15 cellular contexts compared by ENCODE assay signal in genomic region chr9:81028504-81028903, GRCh38.
DNase-seq lines count a peak whose midpoint lies in the region; ATAC-seq, FAIRE-seq and TF ChIP-seq lines count a peak whose summit lies in the region.
"Had no signal": no experiment of that assay in that cellular context is flagged by ENCODE, and none has a peak within 500 bp of the region (broad histone marks: within the 10 kb centered on the region; RNA-seq: fewer than 3 reads in every experiment).

No MANE protein-coding gene starts in this region.

- H3K9me3 Mint-ChIP-seq in neural crest cell, result no peaks in the 10 kb centered on the region
- H3K9me3 Mint-ChIP-seq: activated naive CD8-positive, alpha-beta T cell treated with anti-CD3 and anti-CD28 coated beads, Interleukin-2, amount 50 U/mL, for 24 hours had no signal

- peak overlapping the region; percentile 53 for H3K27ac Mint-ChIP-seq in neural crest cell (ENCODE audit: unreplicated experiment)
- H3K27ac Mint-ChIP-seq: activated naive CD8-positive, alpha-beta T cell treated with anti-CD3 and anti-CD28 coated beads, Interleukin-2, amount 50 U/mL, for 24 hours had no signal

- TF ChIP-seq CTCF in PC-9 (conservative IDR thresholded peaks at IDR 0.05) (no peak), endothelial cell of umbilical vein (IDR thresholded peaks at IDR 0.05; ENCODE audit: extremely low read depth in 1 of 2, insufficient read depth in 1 of 2, low read depth in 1 of 2, low read length in 2 of 2) (no peak), neural crest cell (conservative IDR thresholded peaks at IDR 0.05) (no peak)

- H3K4me1 ChIP-seq in PC-9 (replicated peaks; ENCODE audit: insufficient read depth), result peaks cover 5% of the 10 kb centered on the region; the same call in 1 of the 2 replicates
- H3K4me1 ChIP-seq in endothelial cell of umbilical vein (ENCODE audit: control insufficient read depth, extremely low read depth, insufficient read depth, low read length), result peaks cover 6% of the 10 kb centered on the region

- ATAC-seq in HG02840 (IDR thresholded peaks at IDR 0.05; ENCODE audit: low FRiP score, unreplicated experiment), result no peak
- ATAC-seq: activated naive CD8-positive, alpha-beta T cell treated with anti-CD3 and anti-CD28 coated beads, Interleukin-2, amount 50 U/mL, for 24 hours had no signal

- POLR2A ChIA-PET in PC-9 (lab: Charles Lee; ENCODE audit: unreplicated experiment) (no interaction called here), endothelial cell of umbilical vein (lab: Charles Lee) (no interaction called here)

- H3K4me3 ChIP-seq in PC-9 (no peak overlapping the region), endothelial cell of umbilical vein (replicated peaks in 1 of 3; ENCODE audit: insufficient read depth in 1 of 3, low read depth in 1 of 3, low read length in 3 of 3) (no peak overlapping the region)
- H3K4me3 ChIP-seq: skin epidermis had no signal

- no peak for TF ChIP-seq POLR2A in endothelial cell of umbilical vein (IDR thresholded peaks at IDR 0.05; ENCODE audit: low read depth, low read length)

- H3K27ac ChIP-seq in PC-9, result no peak overlapping the region
- peak overlapping the region; percentile 42 for H3K27ac ChIP-seq in endothelial cell of umbilical vein (ENCODE audit: insufficient read depth, low read depth, low read length)
- H3K27ac ChIP-seq: skin epidermis had no signal

- peaks cover 7% of the 10 kb centered on the region; the same call in 1 of the 2 replicates for H3F3A ChIP-seq in PC-9 (ENCODE audit: insufficient read depth, low read depth)

- H4K20me1 ChIP-seq in PC-9 (ENCODE audit: insufficient read depth), result no peaks in the 10 kb centered on the region
- H4K20me1 ChIP-seq in endothelial cell of umbilical vein (replicated peaks; ENCODE audit: control insufficient read depth, extremely low read depth, insufficient read depth, low read length), result no peaks in the 10 kb centered on the region

- intact Hi-C loops in PC-9 (cut with micrococcal nuclease; ENCODE audit: unreplicated experiment) (loop anchor here (2.0 kb wide), 1 partner anchor 360 kb away; no protein-coding TSS in a partner anchor), endothelial cell of umbilical vein (cut with micrococcal nuclease) (loop anchor here (1.0 to 5.0 kb wide), 3 partner anchors 34 to 819 kb away; partner anchors contain the start of gene TLE1)

- peak; percentile 84 for FAIRE-seq in endothelial cell of umbilical vein (lab: Jason Lieb, UNC)

- no peaks in the 10 kb centered on the region for H3K27me3 Mint-ChIP-seq in neural crest cell (ENCODE audit: low read depth)
- H3K27me3 Mint-ChIP-seq: activated naive CD8-positive, alpha-beta T cell treated with anti-CD3 and anti-CD28 coated beads, Interleukin-2, amount 50 U/mL, for 24 hours had no signal

- no peak overlapping the region for H3K9ac ChIP-seq in endothelial cell of umbilical vein (replicated peaks; ENCODE audit: extremely low read depth, insufficient read depth, low read length)

- H3K9me1 ChIP-seq in endothelial cell of umbilical vein (replicated peaks; ENCODE audit: control insufficient read depth, extremely low read depth, insufficient read depth, low read length), result no peaks in the 10 kb centered on the region

- dilution Hi-C loops in endothelial cell of umbilical vein (cut with MboI; ENCODE audit: extremely low pct_ligation_motif_present, low sequenced_read_pairs), result no loop called here

- H3K4me3 Mint-ChIP-seq in neural crest cell, result no peak overlapping the region
- H3K4me3 Mint-ChIP-seq: activated naive CD8-positive, alpha-beta T cell treated with anti-CD3 and anti-CD28 coated beads, Interleukin-2, amount 50 U/mL, for 24 hours had no signal

- peaks cover 5% of the 10 kb centered on the region for H3K9me3 ChIP-seq in PC-9 (ENCODE audit: insufficient read depth, low read depth)
- H3K9me3 ChIP-seq in endothelial cell of umbilical vein (replicated peaks; ENCODE audit: control insufficient read depth, insufficient read depth, low read length), result no peaks in the 10 kb centered on the region

- CTCF ChIA-PET in PC-9 (lab: Charles Lee) (no interaction called here), endothelial cell of umbilical vein (lab: Charles Lee) (no interaction called here)

- peaks cover 48% of the 10 kb centered on the region for H3K4me1 Mint-ChIP-seq in neural crest cell
- H3K4me1 Mint-ChIP-seq: activated naive CD8-positive, alpha-beta T cell treated with anti-CD3 and anti-CD28 coated beads, Interleukin-2, amount 50 U/mL, for 24 hours had no signal

- H3K36me3 ChIP-seq in PC-9 (ENCODE audit: low read depth) (peaks cover 5% of the 10 kb centered on the region; the same call in 1 of the 2 replicates), endothelial cell of umbilical vein (ENCODE audit: control insufficient read depth in 2 of 2, extremely low read depth in 1 of 2, insufficient read depth in 2 of 2, low read length in 2 of 2) (no peaks in the 10 kb centered on the region)

- H3K36me3 Mint-ChIP-seq in neural crest cell (ENCODE audit: low read depth), result no peaks in the 10 kb centered on the region

- H3K4me2 ChIP-seq in PC-9 (0 out of 2 replicates have a peak overlapping the region, but pooled peaks have one; percentile 25), endothelial cell of umbilical vein (ENCODE audit: insufficient read depth, low read length) (peak overlapping the region; percentile 52)

- no peak overlapping the region for H2AFZ ChIP-seq in PC-9
- H2AFZ ChIP-seq in endothelial cell of umbilical vein (ENCODE audit: low read depth, low read length), result no peak overlapping the region

- H3K27me3 ChIP-seq in PC-9 (ENCODE audit: insufficient read depth, low read depth), result no peaks in the 10 kb centered on the region
- no peaks in the 10 kb centered on the region for H3K27me3 ChIP-seq in endothelial cell of umbilical vein (ENCODE audit: control insufficient read depth in 2 of 2, insufficient read depth in 2 of 2, low read length in 2 of 2)

- H3K9me2 ChIP-seq in PC-9 (ENCODE audit: insufficient read depth), result no peaks in the 10 kb centered on the region

- H3K79me2 ChIP-seq in PC-9 (ENCODE audit: low read depth), result no peaks in the 10 kb centered on the region
- H3K79me2 ChIP-seq in endothelial cell of umbilical vein (ENCODE audit: control insufficient read depth, insufficient read depth, low read length), result no peaks in the 10 kb centered on the region

- DNase-seq in EH (ENCODE audit: low read depth) (peak; percentile 80), PC-9 (peak; percentile 31 to 86), endothelial cell of umbilical vein (ENCODE audit: low read depth, low spot score) (peak; percentile 61), neural crest cell (ENCODE audit: low read depth, low spot score) (no peak)
- DNase-seq in activated CD8-positive, alpha-beta memory T cell treated with anti-CD3 and anti-CD28 coated beads, Interleukin-2, amount 50 U/mL, for 48 hours, result no peak
- no peak for DNase-seq in stimulated activated CD4-positive, alpha-beta T cell treated with anti-CD3 and anti-CD28 coated beads, Interleukin-12 subunit alpha, Interleukin-12 subunit beta, amount 100 ng/mL, for 4 hours
- DNase-seq in stimulated activated CD4-positive, alpha-beta T cell treated with anti-CD3 and anti-CD28 coated beads, Interleukin-2, amount 100 ng/mL, for 48 hours, result no peak
- DNase-seq: activated naive CD8-positive, alpha-beta T cell treated with anti-CD3 and anti-CD28 coated beads, Interleukin-2, amount 50 U/mL, for 24 hours; DMS 273 treated with DMSO at 0.1 percent for 48 hours; H7; midbrain; NCI-H2029; Right ventricle myocardium superior had no signal

- BruUV-seq in PC-9 (replicated peaks; lab: Mats Ljungman, UMichigan) (no TSS peak), endothelial cell of umbilical vein (replicated peaks; lab: Mats Ljungman, UMichigan) (no TSS peak)

TF ChIP-seq in endothelial cell of umbilical vein, 7 proteins besides CTCF, POLR2A, EP300 and RAD21:
- TF ChIP-seq POLR2AphosphoS5 (IDR thresholded peaks at IDR 0.05; ENCODE audit: insufficient read depth, low read depth, low read length) (peak; percentile 52), GATA2 (IDR thresholded peaks at IDR 0.05; ENCODE audit: insufficient read depth, insufficient read length, low read depth, low read length) (no peak), MYC (IDR thresholded peaks at IDR 0.05; ENCODE audit: low read depth, low read length) (no peak), MAX (IDR thresholded peaks at IDR 0.05; ENCODE audit: insufficient read depth, insufficient read length) (no peak), FOS (IDR thresholded peaks at IDR 0.05; ENCODE audit: borderline replicate concordance, insufficient read depth, low read length) (peak; percentile 80), EZH2 (IDR thresholded peaks at IDR 0.05; ENCODE audit: borderline replicate concordance, low read depth, low read length, severe bottlenecking) (no peak), JUN (IDR thresholded peaks at IDR 0.05; ENCODE audit: borderline replicate concordance, insufficient read depth, insufficient read length, low read depth) (peak; percentile 67)

Comparison
In these comparisons a context has a peak if more than half of its experiments do, and no peak if none do; other contexts are left out.
1. DNase-seq: peak in EH (single experiment), PC-9 (2 of 2) and endothelial cell of umbilical vein (single experiment); none in neural crest cell (single experiment), activated CD8-positive, alpha-beta memory T cell treated with anti-CD3 and anti-CD28 coated beads, Interleukin-2, amount 50 U/mL, for 48 hours (single experiment), stimulated activated CD4-positive, alpha-beta T cell treated with anti-CD3 and anti-CD28 coated beads, Interleukin-12 subunit alpha, Interleukin-12 subunit beta, amount 100 ng/mL, for 4 hours (single experiment) and stimulated activated CD4-positive, alpha-beta T cell treated with anti-CD3 and anti-CD28 coated beads, Interleukin-2, amount 100 ng/mL, for 48 hours (0 of 2).